ENCODE assay signal across 29 cellular contexts in the genomic region with DNA sequence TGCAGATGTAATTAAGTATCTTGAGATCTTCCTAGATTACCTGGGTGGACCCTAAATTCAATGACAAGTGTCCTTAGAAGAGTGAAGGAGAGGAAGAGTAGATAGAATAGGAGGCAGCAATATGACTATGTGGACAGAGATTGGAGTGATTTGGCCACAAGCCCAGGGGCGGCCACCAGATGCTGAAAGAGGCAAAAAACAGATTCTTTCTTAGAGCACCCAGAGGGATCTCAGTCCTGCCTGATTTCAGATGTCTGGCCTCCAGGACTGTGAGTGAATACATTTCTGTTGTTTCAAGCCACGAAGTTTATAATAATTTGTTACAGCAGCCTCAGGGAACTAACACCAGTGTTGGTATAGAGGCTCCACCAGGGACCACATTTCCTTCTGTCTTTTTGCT.
DNase-seq lines count a peak whose midpoint lies in the region; ATAC-seq, FAIRE-seq and TF ChIP-seq lines count a peak whose summit lies in the region.
"Had no signal": no experiment of that assay in that cellular context is flagged by ENCODE, and none has a peak within 500 bp of the region (broad histone marks: within the 10 kb centered on the region; RNA-seq: fewer than 3 reads in every experiment).

No MANE protein-coding gene starts in this region.

- H2BK120ac ChIP-seq in neuronal stem cell (ENCODE audit: low read depth, low read length), result no peak overlapping the region
- H2BK120ac ChIP-seq in H9 (ENCODE audit: low read depth, low read length, poor library complexity, severe bottlenecking), result no peak overlapping the region

- H3K4me1 ChIP-seq in fibroblast of lung (ENCODE audit: control insufficient read depth, extremely low read depth, insufficient read depth, low read length) (no peaks in the 10 kb centered on the region), neuronal stem cell (ENCODE audit: control insufficient read depth in 2 of 2, insufficient read depth in 1 of 2, low read depth in 1 of 2, low read length in 2 of 2) (peaks cover under 1 to 7% of the 10 kb centered on the region in 2 donors), H9 (ENCODE audit: insufficient read depth, low read length) (peaks cover under 1% of the 10 kb centered on the region; the same call in 1 of the 2 replicates)

- no peak overlapping the region for H3T11ph ChIP-seq in H9 (ENCODE audit: low read length)

- H4K91ac ChIP-seq in neuronal stem cell (ENCODE audit: low read depth, low read length, poor library complexity), result no peak overlapping the region
- no peak overlapping the region for H4K91ac ChIP-seq in H9 (ENCODE audit: insufficient read length, low read depth, low read length)

- no peaks in the 10 kb centered on the region for H3K9me3 Mint-ChIP-seq in H9
- H3K9me3 Mint-ChIP-seq: activated naive CD4-positive, alpha-beta T cell treated with anti-CD3 and anti-CD28 coated beads, Interleukin-2, amount 50 U/mL, for 24 hours; activated T-helper 17 cell treated with anti-CD3 and anti-CD28 coated beads, Interleukin-2, amount 50 U/mL, for 72 hours; effector memory CD8-positive, alpha-beta T cell had no signal

- H3K14ac ChIP-seq in neuronal stem cell (ENCODE audit: low read length), result no peak overlapping the region
- no peak overlapping the region for H3K14ac ChIP-seq in H9 (ENCODE audit: insufficient read depth, low read length)

- no peak overlapping the region for H3K27ac Mint-ChIP-seq in H9
- H3K27ac Mint-ChIP-seq: activated naive CD4-positive, alpha-beta T cell treated with anti-CD3 and anti-CD28 coated beads, Interleukin-2, amount 50 U/mL, for 24 hours; activated T-helper 17 cell treated with anti-CD3 and anti-CD28 coated beads, Interleukin-2, amount 50 U/mL, for 72 hours; CD4-positive, alpha-beta memory T cell; effector memory CD8-positive, alpha-beta T cell; immature natural killer cell; T-helper 17 cell had no signal

- WGBS in neuronal stem cell (ENCODE audit: extremely low coverage in 2 of 2, insufficient read length in 2 of 2, insufficient replicate concordance in 1 of 2), 2 donors, result no CpG with 5 or more reads among the region's 2 CpGs
- WGBS in H9 (ENCODE audit: extremely low coverage, insufficient read length, low lambda C conversion rate), result no CpG with 5 or more reads among the region's 2 CpGs

- H2BK15ac ChIP-seq in neuronal stem cell (ENCODE audit: low read length) (no peak overlapping the region), H9 (ENCODE audit: low read depth, low read length) (no peak overlapping the region)

- H3K27me3 ChIP-seq in fibroblast of lung (ENCODE audit: control insufficient read depth, insufficient read depth, low read length) (no peaks in the 10 kb centered on the region), neuronal stem cell (ENCODE audit: control insufficient read depth in 3 of 3, insufficient read depth in 3 of 3, low read depth in 1 of 3, low read length in 3 of 3) (no peaks in the 10 kb centered on the region), H9 (ENCODE audit: insufficient read depth, low read length) (no peaks in the 10 kb centered on the region)
- H3K27me3 ChIP-seq: ascending aorta, cardiac muscle cell, upper lobe of left lung had no signal

- H3K36me3 ChIP-seq in fibroblast of lung (ENCODE audit: control insufficient read depth, insufficient read depth, low read length) (no peaks in the 10 kb centered on the region), neuronal stem cell (replicated peaks in 1 of 2; ENCODE audit: control insufficient read depth in 2 of 2, insufficient read depth in 2 of 2, low read length in 2 of 2) (no peaks in the 10 kb centered on the region)
- H3K36me3 ChIP-seq: ascending aorta, cardiac muscle cell, HAP-1, upper lobe of left lung had no signal

- H4K20me1 ChIP-seq in fibroblast of lung (ENCODE audit: control insufficient read depth, extremely low read depth, insufficient read depth, low read length) (no peaks in the 10 kb centered on the region), H9 (ENCODE audit: control insufficient read depth, insufficient read depth, insufficient read length) (no peaks in the 10 kb centered on the region)

- H3K4me3 Mint-ChIP-seq in H9, result no peak overlapping the region
- H3K4me3 Mint-ChIP-seq: activated naive CD4-positive, alpha-beta T cell treated with anti-CD3 and anti-CD28 coated beads, Interleukin-2, amount 50 U/mL, for 24 hours; activated T-helper 17 cell treated with anti-CD3 and anti-CD28 coated beads, Interleukin-2, amount 50 U/mL, for 72 hours; CD4-positive, alpha-beta memory T cell; effector memory CD8-positive, alpha-beta T cell; immature natural killer cell; T-helper 17 cell had no signal

- H3K79me2 ChIP-seq in fibroblast of lung (ENCODE audit: control insufficient read depth, insufficient read depth, low read length) (no peaks in the 10 kb centered on the region), H9 (ENCODE audit: insufficient read depth, low read length) (no peaks in the 10 kb centered on the region)

- no peak overlapping the region for H3K56ac ChIP-seq in H9 (ENCODE audit: insufficient read length, low read depth, low read length)

- H2BK5ac ChIP-seq in neuronal stem cell (ENCODE audit: low read length), result no peak overlapping the region
- H2BK5ac ChIP-seq in H9 (ENCODE audit: insufficient read length, low read length), result no peak overlapping the region

- no peaks in the 10 kb centered on the region for H3K36me3 Mint-ChIP-seq in H9 (ENCODE audit: insufficient read depth in 1 of 3, low read depth in 3 of 3)
- H3K36me3 Mint-ChIP-seq: CD4-positive, alpha-beta memory T cell; immature natural killer cell had no signal

- peak; percentile 29 for DNase-seq in AG20443 (ENCODE audit: low spot score)
- DNase-seq in EL, result peak; percentile 20
- DNase-seq in fibroblast of lung (ENCODE audit: low read depth in 2 of 2), result peak; percentile 12 to 30
- no peak for DNase-seq in neuronal stem cell (ENCODE audit: low spot score)
- DNase-seq in H9, result no peak
- DNase-seq in HTR-8/SVneo (ENCODE audit: insufficient read length, low spot score), result no peak
- DNase-seq: activated CD4-positive, alpha-beta T cell treated with anti-CD3 and anti-CD28 coated beads, Interleukin-2, amount 50 U/mL, for 48 hours; CD4-positive, alpha-beta memory T cell; cortex of kidney; effector memory CD8-positive, alpha-beta T cell; erythroblast; GDM1; hypothalamus; immature natural killer cell; mesendoderm; NCI-H524 treated with DMSO at 0.1 percent for 48 hours; retina; stimulated activated CD4-positive, alpha-beta T cell treated with anti-CD3 and anti-CD28 coated beads, Interleukin-12 subunit alpha, Interleukin-12 subunit beta, amount 100 ng/mL, for 4 hours; stimulated activated CD4-positive, alpha-beta T cell treated with anti-CD3 and anti-CD28 coated beads, Interleukin-4, amount 100 ng/mL, for 1 hour; T-helper 17 cell; upper lobe of left lung had no signal

- H3K79me1 ChIP-seq in neuronal stem cell (ENCODE audit: low read depth, low read length) (no peaks in the 10 kb centered on the region), H9 (ENCODE audit: insufficient read depth, low read depth, low read length, poor library complexity, severe bottlenecking) (no peaks in the 10 kb centered on the region)

- H3K23ac ChIP-seq in neuronal stem cell (ENCODE audit: low read depth, low read length, poor library complexity) (no peak overlapping the region), H9 (ENCODE audit: insufficient read length, low read depth, low read length) (no peak overlapping the region)

- no peak overlapping the region for H2AK5ac ChIP-seq in neuronal stem cell (ENCODE audit: low read depth, low read length)
- H2AK5ac ChIP-seq in H9 (ENCODE audit: insufficient read length, low read length), result no peak overlapping the region

- no peak overlapping the region for H3K18ac ChIP-seq in neuronal stem cell (ENCODE audit: low read length)
- H3K18ac ChIP-seq in H9 (ENCODE audit: insufficient read length, low read depth, low read length), result no peak overlapping the region

- H4K8ac ChIP-seq in neuronal stem cell (ENCODE audit: low read depth, low read length) (no peak overlapping the region), H9 (replicated peaks; ENCODE audit: insufficient read length, low read depth, low read length) (no peak overlapping the region)

- H3K23me2 ChIP-seq in H9 (ENCODE audit: insufficient read length, low read depth, low read length, poor library complexity, severe bottlenecking), result no peaks in the 10 kb centered on the region

- no peak overlapping the region for H2AFZ ChIP-seq in fibroblast of lung (ENCODE audit: low read length)
- peak overlapping the region; percentile 50 for H2AFZ ChIP-seq in neuronal stem cell (ENCODE audit: low read length)
- H2AFZ ChIP-seq in H9 (ENCODE audit: low read length), result no peak overlapping the region

- H3K4ac ChIP-seq in neuronal stem cell (ENCODE audit: low read length) (no peak overlapping the region), H9 (ENCODE audit: low read depth, low read length) (no peak overlapping the region)

- no peak for ATAC-seq in GM21381 (IDR thresholded peaks at IDR 0.05; ENCODE audit: unreplicated experiment)
- ATAC-seq: activated CD4-positive, CD25-positive, alpha-beta regulatory T cell treated with anti-CD3 and anti-CD28 coated beads, Interleukin-2, amount 50 U/mL, for 24 hours; activated T-helper 17 cell treated with anti-CD3 and anti-CD28 coated beads, Interleukin-2, amount 50 U/mL, for 72 hours; effector memory CD8-positive, alpha-beta T cell; left lobe of liver; T-helper 17 cell had no signal

- peaks cover 5 to 13% of the 10 kb centered on the region in 2 experiments for H3K4me1 Mint-ChIP-seq in H9
- H3K4me1 Mint-ChIP-seq: activated naive CD4-positive, alpha-beta T cell treated with anti-CD3 and anti-CD28 coated beads, Interleukin-2, amount 50 U/mL, for 24 hours; activated T-helper 17 cell treated with anti-CD3 and anti-CD28 coated beads, Interleukin-2, amount 50 U/mL, for 72 hours; CD4-positive, alpha-beta memory T cell; immature natural killer cell had no signal

- H3K27ac ChIP-seq in fibroblast of lung (ENCODE audit: insufficient read depth, low read length), result no peak overlapping the region
- H3K27ac ChIP-seq in neuronal stem cell (replicated peaks; ENCODE audit: low read length), result no peak overlapping the region
- no peak overlapping the region for H3K27ac ChIP-seq in H9 (ENCODE audit: insufficient read length, low read depth, low read length)
- H3K27ac ChIP-seq: ascending aorta, cardiac muscle cell, upper lobe of left lung had no signal

- no peaks in the 10 kb centered on the region for H3K27me3 Mint-ChIP-seq in H9 (ENCODE audit: low read depth)
- H3K27me3 Mint-ChIP-seq: activated naive CD4-positive, alpha-beta T cell treated with anti-CD3 and anti-CD28 coated beads, Interleukin-2, amount 50 U/mL, for 24 hours had no signal

- TF ChIP-seq CTCF in fibroblast of lung (conservative IDR thresholded peaks at IDR 0.05 in 1 of 2, IDR thresholded peaks at IDR 0.05 in 1 of 2; ENCODE audit: low read depth in 1 of 2, low read length in 2 of 2) (no peak), H9 (conservative IDR thresholded peaks at IDR 0.05) (no peak)

- H3K9ac ChIP-seq in fibroblast of lung (ENCODE audit: insufficient read depth, low read length) (no peak overlapping the region), neuronal stem cell (ENCODE audit: low read depth, low read length, poor library complexity) (no peak overlapping the region), H9 (ENCODE audit: extremely low read depth, insufficient read length, low read length) (no peak overlapping the region)

- FAIRE-seq in HTR-8/SVneo (lab: Jason Lieb, UNC), result no peak

- H3K9me3 ChIP-seq in fibroblast of lung (ENCODE audit: control insufficient read depth, insufficient read depth, low read depth, low read length), result no peaks in the 10 kb centered on the region
- no peaks in the 10 kb centered on the region for H3K9me3 ChIP-seq in neuronal stem cell (replicated peaks in 1 of 2; ENCODE audit: control insufficient read depth in 2 of 2, insufficient read depth in 1 of 2, low read depth in 1 of 2, low read length in 2 of 2)
- H3K9me3 ChIP-seq in H9 (ENCODE audit: control insufficient read depth, low read depth, low read length), result no peaks in the 10 kb centered on the region
- H3K9me3 ChIP-seq: ascending aorta, HAP-1, upper lobe of left lung had no signal

- no peak overlapping the region for H3K4me2 ChIP-seq in fibroblast of lung (ENCODE audit: extremely low read depth, insufficient read depth, low read length)
- no peak overlapping the region for H3K4me2 ChIP-seq in neuronal stem cell (ENCODE audit: insufficient read depth, low read length, poor library complexity, severe bottlenecking)
- H3K4me2 ChIP-seq in H9 (ENCODE audit: insufficient read depth, insufficient read length, low read length), result no peak overlapping the region

- no peak overlapping the region for H4K5ac ChIP-seq in H9 (ENCODE audit: insufficient read length, low read depth, low read length)

- no peak overlapping the region for H3K4me3 ChIP-seq in fibroblast of lung (replicated peaks in 1 of 4; ENCODE audit: control extremely low read depth in 1 of 4, insufficient read depth in 1 of 4, low read depth in 3 of 4, low read length in 4 of 4)
- H3K4me3 ChIP-seq in neuronal stem cell (ENCODE audit: low read length in 2 of 2), result no peak overlapping the region
- H3K4me3 ChIP-seq: ascending aorta, cardiac muscle cell, HAP-1, upper lobe of left lung had no signal

- no peak overlapping the region for H2BK20ac ChIP-seq in H9 (ENCODE audit: low read depth, low read length, poor library complexity, severe bottlenecking)

- H2BK12ac ChIP-seq in neuronal stem cell (ENCODE audit: low read length), result no peak overlapping the region
- H2BK12ac ChIP-seq in H9 (ENCODE audit: insufficient read length, low read depth, low read length), result no peak overlapping the region

Comparison
In these comparisons a context has a peak if more than half of its experiments do, and no peak if none do; other contexts are left out.
1. DNase-seq: peak in AG20443 (single experiment), EL (single experiment) and fibroblast of lung (2 of 2); none in neuronal stem cell (single experiment), H9 (single experiment) and HTR-8/SVneo (single experiment).